ENCODE assay signal across 8 cellular contexts in genomic region chr4:142405021-142405991, GRCh38.
DNase-seq lines count a peak whose midpoint lies in the region; ATAC-seq lines count a peak whose summit lies in the region.

No MANE protein-coding gene starts in this region.

- ATAC-seq in GM19043 (IDR thresholded peaks at IDR 0.05; ENCODE audit: low read depth, unreplicated experiment) (peak; percentile 58), HG03469 (IDR thresholded peaks at IDR 0.05; ENCODE audit: unreplicated experiment) (peak; percentile 43)

- peaks cover 2% of the 10 kb centered on the region for H3K36me3 Mint-ChIP-seq in T-helper 1 cell treated with Interleukin-12 subunit alpha and Interleukin-12 subunit beta and Interleukin-4 antibody, amounts not matched to agents 30 μg/mL and 1 μg/mL, for 36 hours (ENCODE audit: low read depth)

- H3K27me3 ChIP-seq in iPS-20b (ENCODE audit: insufficient read depth, low read length), result no peaks in the 10 kb centered on the region

- in situ Hi-C loops in ACHN (cut with HindIII; ENCODE audit: low pct_ligation_motif_present, low pct_unique_long_range_greater_than_20kb, low sequenced_read_pairs), result no loop called here

- no peaks in the 10 kb centered on the region for H3K27me3 Mint-ChIP-seq in T-helper 1 cell treated with Interleukin-12 subunit alpha and Interleukin-12 subunit beta and Interleukin-4 antibody, amounts not matched to agents 30 μg/mL and 1 μg/mL, for 36 hours (ENCODE audit: low read depth)

- peak overlapping the region; percentile 47 for H3K4me3 ChIP-seq in iPS-20b (ENCODE audit: low read length)

- peak overlapping the region; percentile 96 for H3K4me3 Mint-ChIP-seq in T-helper 1 cell treated with Interleukin-12 subunit alpha and Interleukin-12 subunit beta and Interleukin-4 antibody, amounts not matched to agents 30 μg/mL and 1 μg/mL, for 36 hours

- no peaks in the 10 kb centered on the region for H3K36me3 ChIP-seq in iPS-20b (ENCODE audit: insufficient read depth, low read depth, low read length)

- no peaks in the 10 kb centered on the region for H3K9me3 ChIP-seq in iPS-20b (ENCODE audit: insufficient read depth, low read depth, low read length)

- H3K4me1 ChIP-seq in iPS-20b (ENCODE audit: insufficient read depth, low read length), result peaks cover 32% of the 10 kb centered on the region; the same call in 1 of the 2 replicates

- DNase-seq in ACHN (peak; percentile 36), astrocyte of the hippocampus (ENCODE audit: low read depth, low spot score) (peak; percentile 71), smooth muscle cell of the brain vasculature (ENCODE audit: low read depth, low spot score) (peak; percentile 55), NCI-H1092 (lab: John Stamatoyannopoulos, UW) (no peak)

- H3K4me1 Mint-ChIP-seq in T-helper 1 cell treated with Interleukin-12 subunit alpha and Interleukin-12 subunit beta and Interleukin-4 antibody, amounts not matched to agents 30 μg/mL and 1 μg/mL, for 36 hours (ENCODE audit: low read depth), result peaks cover 54% of the 10 kb centered on the region

- no peaks in the 10 kb centered on the region for H3K9me3 Mint-ChIP-seq in T-helper 1 cell treated with Interleukin-12 subunit alpha and Interleukin-12 subunit beta and Interleukin-4 antibody, amounts not matched to agents 30 μg/mL and 1 μg/mL, for 36 hours

- H3K27ac ChIP-seq in iPS-20b (ENCODE audit: low read length), result no peak overlapping the region

- H3K9ac ChIP-seq in iPS-20b (ENCODE audit: low read depth, low read length), result peak overlapping the region; percentile 50; the same call in 1 of the 2 replicates

- peak overlapping the region; percentile 98 for H3K27ac Mint-ChIP-seq in T-helper 1 cell treated with Interleukin-12 subunit alpha and Interleukin-12 subunit beta and Interleukin-4 antibody, amounts not matched to agents 30 μg/mL and 1 μg/mL, for 36 hours
